ENCODE assay signal across 1 cellular context in the genomic region with DNA sequence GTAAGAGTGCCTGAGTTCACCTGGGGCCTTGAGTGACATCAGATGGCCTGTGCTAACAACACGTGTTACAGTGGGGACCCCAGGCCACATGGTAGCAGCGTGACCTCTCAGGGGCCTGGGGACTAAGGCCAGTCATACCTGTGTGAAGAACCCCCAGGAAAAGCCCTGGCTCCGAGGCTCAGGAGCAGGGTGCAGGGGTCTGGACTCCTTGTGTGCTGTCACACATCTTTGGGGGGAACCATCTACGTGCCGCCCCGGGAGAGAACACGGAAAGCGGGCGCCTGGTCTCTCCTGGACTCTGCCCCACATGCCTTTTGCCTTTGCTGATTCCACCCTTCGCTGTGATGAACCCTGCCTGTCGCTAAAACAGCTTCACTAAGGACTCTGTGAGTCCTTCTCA.
TF ChIP-seq lines count a peak whose summit lies in the region.

No MANE protein-coding gene starts in this region.

TF ChIP-seq in HepG2, 621 proteins besides CTCF, POLR2A, EP300 and RAD21:
- no peak for TF ChIP-seq SMAD1 (CRISPR knock-in tag; IDR thresholded peaks at IDR 0.05; ENCODE audit: borderline replicate concordance, low read depth)
- TF ChIP-seq, protein P1, sequence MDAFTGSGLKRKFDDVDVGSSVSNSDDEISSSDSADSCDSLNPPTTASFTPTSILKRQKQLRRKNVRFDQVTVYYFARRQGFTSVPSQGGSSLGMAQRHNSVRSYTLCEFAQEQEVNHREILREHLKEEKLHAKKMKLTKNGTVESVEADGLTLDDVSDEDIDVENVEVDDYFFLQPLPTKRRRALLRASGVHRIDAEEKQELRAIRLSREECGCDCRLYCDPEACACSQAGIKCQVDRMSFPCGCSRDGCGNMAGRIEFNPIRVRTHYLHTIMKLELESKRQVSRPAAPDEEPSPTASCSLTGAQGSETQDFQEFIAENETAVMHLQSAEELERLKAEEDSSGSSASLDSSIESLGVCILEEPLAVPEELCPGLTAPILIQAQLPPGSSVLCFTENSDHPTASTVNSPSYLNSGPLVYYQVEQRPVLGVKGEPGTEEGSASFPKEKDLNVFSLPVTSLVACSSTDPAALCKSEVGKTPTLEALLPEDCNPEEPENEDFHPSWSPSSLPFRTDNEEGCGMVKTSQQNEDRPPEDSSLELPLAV (CRISPR knock-in tag; conservative IDR thresholded peaks at IDR 0.05; ENCODE audit: low read depth) = no peak
TF ChIP-seq in HepG2: peak in this region for 0.
